21 cellular contexts compared by ENCODE assay signal in the genomic region with DNA sequence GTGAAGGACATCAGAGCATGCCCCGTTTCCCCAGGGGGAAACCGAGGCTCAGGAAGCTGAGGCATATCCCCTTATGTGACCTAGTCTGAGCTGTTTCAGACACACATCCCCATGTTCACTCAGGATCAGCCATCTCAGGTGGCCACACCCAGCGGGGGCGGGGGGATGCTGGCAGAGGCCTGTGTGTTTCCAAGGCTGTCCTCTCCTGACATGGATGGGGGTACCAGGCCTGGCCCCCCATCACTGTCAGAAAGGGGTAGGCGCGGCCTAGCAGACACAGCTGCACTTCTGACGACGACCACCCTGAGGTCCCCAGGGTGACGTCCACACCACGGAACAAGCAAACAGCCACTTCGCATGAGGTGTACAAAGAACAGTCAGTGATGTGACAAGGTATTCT. TPM values are rescaled to one million over a fixed set of nuclear protein-coding genes. Genes with fewer than 3 reads are reported as not detected.
A peak's percentile ranks its signal among the peaks of the same experiment; 100 is the strongest.
DNase-seq lines count a peak whose midpoint lies in the region.
"Had no signal": no experiment of that assay in that cellular context is flagged by ENCODE, and none has a peak within 500 bp of the region (broad histone marks: within the 10 kb centered on the region; RNA-seq: fewer than 3 reads in every experiment).

No MANE protein-coding gene starts in this region.

- peaks cover 11 to 81% (median 72%) of the 10 kb centered on the region in 10 experiments for H3K4me1 ChIP-seq in BLaER1 treated with 17β-estradiol and CSF1 and Interleukin-3, amounts not matched to agents 10 nM and 100 nM
- H3K4me1 ChIP-seq in SJSA1 (replicated peaks) (peaks cover 68% of the 10 kb centered on the region), mesodermal cell (ENCODE audit: control insufficient read depth, insufficient read depth, low read length, poor library complexity, severe bottlenecking) (peaks cover 39% of the 10 kb centered on the region), stomach smooth muscle (ENCODE audit: control insufficient read depth, insufficient read depth, low read length) (peaks cover 67% of the 10 kb centered on the region)

- no peaks in the 10 kb centered on the region for H3K27me3 ChIP-seq in BLaER1 treated with 17β-estradiol and CSF1 and Interleukin-3, amounts not matched to agents 10 nM and 100 nM
- H3K27me3 ChIP-seq in SJSA1 (replicated peaks) (no peaks in the 10 kb centered on the region), stomach smooth muscle (ENCODE audit: control insufficient read depth in 1 of 2, insufficient read depth in 2 of 2, low read length in 2 of 2) (no peaks in the 10 kb centered on the region)
- H3K27me3 ChIP-seq: BE2C had no signal

- no peaks in the 10 kb centered on the region for H3K9me3 ChIP-seq in BLaER1 treated with 17β-estradiol and CSF1 and Interleukin-3, amounts not matched to agents 10 nM and 100 nM (replicated peaks in 1 of 11)
- H3K9me3 ChIP-seq in SJSA1 (replicated peaks) (no peaks in the 10 kb centered on the region), mesodermal cell (ENCODE audit: control insufficient read depth, low read length) (no peaks in the 10 kb centered on the region), stomach smooth muscle (ENCODE audit: control insufficient read depth in 2 of 2, low read length in 2 of 2) (no peaks in the 10 kb centered on the region)
- H3K9me3 ChIP-seq: BE2C, Caco-2 had no signal

- H4K20me1 ChIP-seq in BLaER1 treated with 17β-estradiol and CSF1 and Interleukin-3, amounts not matched to agents 10 nM and 100 nM, result peaks cover 0 to 87% (median 41%) of the 10 kb centered on the region in 11 experiments; a peak in 16 of 22 replicates

- DNase-seq in SJSA1 (ENCODE audit: low read depth in 1 of 2, low spot score in 2 of 2) (no peak), NCI-H446 (lab: John Stamatoyannopoulos, UW) (no peak)
- DNase-seq in activated CD4-positive, alpha-beta T cell treated with anti-CD3 and anti-CD28 coated beads, Interleukin-2, amount 50 U/mL, for 1 hour, result no peak
- DNase-seq in effector CD4-positive, alpha-beta T cell, result no peak
- DNase-seq: BE2C; Caco-2; CD4-positive, alpha-beta T cell; DMS 273 treated with DMSO at 0.1 percent for 48 hours; DMS79 treated with DMSO at 0.1 percent for 48 hours; KG1; NCI-H1105; NCI-H146; NCI-H2029; NCI-H2227 treated with DMSO at 0.1 percent for 48 hours; NCI-H510A treated with DMSO at 0.1 percent for 48 hours; NCI-H774; NK-92 treated with Interleukin-12 subunit alpha and Interleukin-12 subunit beta, amount 100 ng/mL, for 24 hours had no signal

- H3K4me3 ChIP-seq in BLaER1 treated with 17β-estradiol and CSF1 and Interleukin-3, amounts not matched to agents 10 nM and 100 nM, result no peak overlapping the region
- no peak overlapping the region for H3K4me3 ChIP-seq in SJSA1
- no peak overlapping the region for H3K4me3 ChIP-seq in mesodermal cell (ENCODE audit: extremely low read depth, insufficient read depth, low read length, poor library complexity, severe bottlenecking)
- no peak overlapping the region for H3K4me3 ChIP-seq in stomach smooth muscle (ENCODE audit: low read length in 2 of 2)

- no peak overlapping the region for H3K27ac ChIP-seq in BLaER1 treated with 17β-estradiol and CSF1 and Interleukin-3, amounts not matched to agents 10 nM and 100 nM
- peak overlapping the region; percentile 93; the same call in 1 of the 2 replicates for H3K27ac ChIP-seq in SJSA1
- peak overlapping the region; percentile 23 for H3K27ac ChIP-seq in mesodermal cell (ENCODE audit: low read depth, low read length, severe bottlenecking)
- H3K27ac ChIP-seq in stomach smooth muscle (ENCODE audit: low read length), result peak overlapping the region; percentile 18
- H3K27ac ChIP-seq: HL-60 had no signal

- H3K4me2 ChIP-seq in BLaER1 treated with 17β-estradiol and CSF1 and Interleukin-3, amounts not matched to agents 10 nM and 100 nM, result peak overlapping the region in 6 of 11 experiments; percentile 42 to 69 (median 56); a peak in 8 of 22 replicates

- H3K9ac ChIP-seq in BLaER1 treated with 17β-estradiol and CSF1 and Interleukin-3, amounts not matched to agents 10 nM and 100 nM, result no peak overlapping the region
- no peak overlapping the region for H3K9ac ChIP-seq in stomach smooth muscle (ENCODE audit: low read length in 2 of 2)

- WGBS in mesodermal cell (ENCODE audit: insufficient coverage in 2 of 2), 2 experiments, result 97 to 98% methylated on average over 9 to 11 of the region's 11 CpGs

- no peaks in the 10 kb centered on the region for H3K36me3 ChIP-seq in BLaER1 treated with 17β-estradiol and CSF1 and Interleukin-3, amounts not matched to agents 10 nM and 100 nM
- peaks cover 19% of the 10 kb centered on the region for H3K36me3 ChIP-seq in SJSA1
- H3K36me3 ChIP-seq in mesodermal cell (ENCODE audit: control insufficient read depth, insufficient read depth, low read length), result no peaks in the 10 kb centered on the region
- H3K36me3 ChIP-seq in stomach smooth muscle (ENCODE audit: control insufficient read depth in 2 of 2, insufficient read depth in 2 of 2, low read length in 2 of 2), result peaks cover 0 to 2% of the 10 kb centered on the region in 2 donors

RNA-seq across cellular contexts. Expression of gene CCDC85C, which starts 22.0 kb away (rescaled TPM):
- total RNA-seq in SJSA1 (2014; rRNA removed; shearing (Covaris generic)), result 14.5 and 25.8 TPM in 2 replicates
- polyA plus RNA-seq in mesodermal cell (2013, experiment 1 of 2), result 16.8 TPM
- polyA plus RNA-seq in mesodermal cell (2013, experiment 2 of 2), result 17.4 TPM

Comparison
In these comparisons a context has a peak if more than half of its experiments do, and no peak if none do; other contexts are left out.
1. H3K27ac ChIP-seq: peak in SJSA1 (single experiment), mesodermal cell (single experiment) and stomach smooth muscle (single experiment); none in BLaER1 treated with 17β-estradiol and CSF1 and Interleukin-3, amounts not matched to agents 10 nM and 100 nM (0 of 11).